ENCODE assay signal across 22 cellular contexts in the genomic region with DNA sequence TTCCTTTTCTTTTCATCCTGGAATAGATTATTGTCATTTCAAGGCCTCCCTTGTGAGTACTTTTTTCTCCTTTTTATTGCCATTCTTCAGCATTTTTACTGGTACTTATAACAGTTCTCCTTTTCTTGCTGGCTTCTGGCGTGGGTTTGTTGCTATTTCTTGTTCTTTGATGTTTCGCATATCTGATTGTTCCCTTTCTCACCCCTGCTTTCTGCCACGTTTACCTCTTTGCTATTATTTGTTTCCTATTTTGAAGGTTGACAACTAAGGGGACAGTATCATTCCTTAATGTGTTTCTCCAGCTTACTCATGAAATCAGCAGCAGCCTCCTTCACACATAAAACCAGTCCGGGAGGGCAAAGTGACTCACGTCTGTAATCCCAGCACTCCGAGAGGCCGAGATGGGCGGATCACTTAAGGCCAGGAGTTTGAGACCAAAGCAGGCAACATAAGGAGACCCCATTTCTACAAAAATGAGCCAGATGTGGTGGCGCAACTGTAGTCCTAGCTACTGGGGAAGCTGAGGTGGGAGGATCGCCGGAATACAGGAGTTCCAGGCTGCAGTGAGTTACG.
DNase-seq lines count a peak whose midpoint lies in the region; ATAC-seq and TF ChIP-seq lines count a peak whose summit lies in the region.
"Had no signal": no experiment of that assay in that cellular context is flagged by ENCODE, and none has a peak within 500 bp of the region (broad histone marks: within the 10 kb centered on the region; RNA-seq: fewer than 3 reads in every experiment).

No MANE protein-coding gene starts in this region.

- DNase-seq in GM23338 (ENCODE audit: low spot score) (no peak), PC-3 (peak; percentile 7), epithelial cell of esophagus (ENCODE audit: low read depth) (peak; percentile 48), osteocyte (ENCODE audit: extremely low spot score, unreplicated experiment) (no peak), dermis blood vessel endothelial cell (no peak), NCI-H1092 (lab: John Stamatoyannopoulos, UW) (no peak), AG08396 (ENCODE audit: low spot score) (no peak)
- DNase-seq: activated CD8-positive, alpha-beta T cell treated with anti-CD3 and anti-CD28 coated beads, Interleukin-2, amount 10 ng/mL, durations not matched to agents 7 days and 5 days; activated naive CD4-positive, alpha-beta T cell treated with Interleukin-2 at 50 U/mL for 16 hours; activated T-cell treated with anti-CD3 and anti-CD28 coated beads, Interleukin-2, amount 50 U/mL, for 4 hours; CD4-positive, CD25-positive, alpha-beta regulatory T cell; cortex of kidney; GOT3; naive B cell; NCI-H1694 treated with DMSO at 0.1 percent for 48 hours; NCI-H748 treated with DMSO at 0.1 percent for 48 hours; ovary; stimulated activated naive CD4-positive, alpha-beta T cell; T-helper 17 cell; thyroid gland had no signal

- H3K4me1 ChIP-seq in GM23338 (ENCODE audit: insufficient read depth) (no peaks in the 10 kb centered on the region), PC-3 (ENCODE audit: insufficient read depth, low read length) (no peaks in the 10 kb centered on the region), gastroesophageal sphincter (no peaks in the 10 kb centered on the region)
- H3K4me1 ChIP-seq: thyroid gland had no signal

- H2AFZ ChIP-seq in GM23338 (no peak overlapping the region), PC-3 (ENCODE audit: low read length) (no peak overlapping the region)

- CTCF ChIA-PET in PC-3 (lab: Charles Lee) = no interaction called here

- no peaks in the 10 kb centered on the region for H3K9me2 ChIP-seq in GM23338 (ENCODE audit: insufficient read depth)
- no peaks in the 10 kb centered on the region for H3K9me2 ChIP-seq in PC-3 (replicated peaks; ENCODE audit: low read length)

- H3K9me3 ChIP-seq in PC-3 (ENCODE audit: low read length) (no peaks in the 10 kb centered on the region), gastroesophageal sphincter (no peaks in the 10 kb centered on the region)
- H3K9me3 ChIP-seq: ovary, thyroid gland had no signal

- ATAC-seq in GM23338 (no peak), PC-3 (no peak), gastroesophageal sphincter (no peak)
- ATAC-seq: activated CD8-positive, alpha-beta T cell treated with anti-CD3 and anti-CD28 coated beads, Interleukin-2, amount 10 ng/mL, durations not matched to agents 7 days and 5 days; activated T-cell treated with anti-CD3 and anti-CD28 coated beads, Interleukin-2, amount 50 U/mL, for 4 hours; sciatic nerve; T-helper 17 cell had no signal

- H3K4me3 Mint-ChIP-seq in GM23338 = no peak overlapping the region
- no peak overlapping the region for H3K4me3 Mint-ChIP-seq in osteocyte (ENCODE audit: unreplicated experiment)
- H3K4me3 Mint-ChIP-seq: activated CD8-positive, alpha-beta T cell treated with anti-CD3 and anti-CD28 coated beads, Interleukin-2, amount 10 ng/mL, durations not matched to agents 7 days and 5 days; activated T-cell treated with anti-CD3 and anti-CD28 coated beads, Interleukin-2, amount 50 U/mL, for 4 hours; CD4-positive, CD25-positive, alpha-beta regulatory T cell; naive B cell; T-helper 17 cell had no signal

- H3K4me1 Mint-ChIP-seq in GM23338 (peaks cover 3% of the 10 kb centered on the region; the same call in 2 of the 3 replicates), osteocyte (ENCODE audit: unreplicated experiment) (peaks cover 28% of the 10 kb centered on the region)
- H3K4me1 Mint-ChIP-seq: CD4-positive, CD25-positive, alpha-beta regulatory T cell; naive B cell; T-helper 17 cell had no signal

- no peak for TF ChIP-seq POLR2A in gastroesophageal sphincter (IDR thresholded peaks at IDR 0.05)

- POLR2A ChIA-PET in PC-3 (lab: Charles Lee; ENCODE audit: unreplicated experiment) = no interaction called here

- H3K79me2 ChIP-seq in GM23338 (replicated peaks; ENCODE audit: insufficient read depth) = no peaks in the 10 kb centered on the region
- no peaks in the 10 kb centered on the region for H3K79me2 ChIP-seq in PC-3 (ENCODE audit: low read length)

- no peak for TF ChIP-seq CTCF in GM23338 (conservative IDR thresholded peaks at IDR 0.05; ENCODE audit: low read depth in 2 of 2)
- TF ChIP-seq CTCF in PC-3 (conservative IDR thresholded peaks at IDR 0.05; ENCODE audit: low read depth, low read length) = no peak
- no peak for TF ChIP-seq CTCF in epithelial cell of esophagus (IDR thresholded peaks at IDR 0.05; ENCODE audit: insufficient read depth, low read depth, low read length, missing control alignments)
- no peak for TF ChIP-seq CTCF in osteocyte (IDR thresholded peaks at IDR 0.05)
- TF ChIP-seq CTCF in gastroesophageal sphincter (IDR thresholded peaks at IDR 0.05) = no peak

- intact Hi-C loops in PC-3 (cut with micrococcal nuclease) = no loop called here

- H3K4me2 ChIP-seq in GM23338 = no peak overlapping the region
- no peak overlapping the region for H3K4me2 ChIP-seq in PC-3 (ENCODE audit: low read length)

- no TSS peak for BruUV-seq in PC-3 (replicated peaks; lab: Mats Ljungman, UMichigan)

- H4K20me1 ChIP-seq in GM23338 (replicated peaks; ENCODE audit: insufficient read depth) (no peaks in the 10 kb centered on the region), PC-3 (ENCODE audit: low read length) (no peaks in the 10 kb centered on the region)

- H3K27me3 ChIP-seq in GM23338 (ENCODE audit: insufficient read depth) (no peaks in the 10 kb centered on the region), PC-3 (ENCODE audit: low read length) (no peaks in the 10 kb centered on the region), gastroesophageal sphincter (no peaks in the 10 kb centered on the region)
- H3K27me3 ChIP-seq: ovary, thyroid gland had no signal

- H3K27ac Mint-ChIP-seq in GM23338 (peak overlapping the region; percentile 68; the same call in 1 of the 2 replicates), osteocyte (ENCODE audit: unreplicated experiment) (peak overlapping the region; percentile 33)
- H3K27ac Mint-ChIP-seq: activated CD8-positive, alpha-beta T cell treated with anti-CD3 and anti-CD28 coated beads, Interleukin-2, amount 10 ng/mL, durations not matched to agents 7 days and 5 days; CD4-positive, CD25-positive, alpha-beta regulatory T cell; naive B cell; T-helper 17 cell had no signal

- no peaks in the 10 kb centered on the region for H3K36me3 Mint-ChIP-seq in GM23338 (ENCODE audit: low read depth)
- no peaks in the 10 kb centered on the region for H3K36me3 Mint-ChIP-seq in osteocyte (ENCODE audit: unreplicated experiment)
- H3K36me3 Mint-ChIP-seq: CD4-positive, CD25-positive, alpha-beta regulatory T cell; naive B cell had no signal

- H3K36me3 ChIP-seq in GM23338 (ENCODE audit: insufficient read depth) (no peaks in the 10 kb centered on the region), PC-3 (ENCODE audit: low read depth, low read length) (no peaks in the 10 kb centered on the region), gastroesophageal sphincter (no peaks in the 10 kb centered on the region)
- H3K36me3 ChIP-seq: ovary, thyroid gland had no signal

- H3K4me3 ChIP-seq in GM23338 = no peak overlapping the region
- H3K4me3 ChIP-seq in PC-3 (ENCODE audit: low read length) = no peak overlapping the region
- no peak overlapping the region for H3K4me3 ChIP-seq in epithelial cell of esophagus (ENCODE audit: low read length)
- no peak overlapping the region for H3K4me3 ChIP-seq in gastroesophageal sphincter
- H3K4me3 ChIP-seq: ovary, thyroid gland had no signal

- H3K27ac ChIP-seq in GM23338 (ENCODE audit: low read depth) (no peak overlapping the region), PC-3 (ENCODE audit: low read length) (no peak overlapping the region), gastroesophageal sphincter (no peak overlapping the region)
- H3K27ac ChIP-seq: ovary, thyroid gland had no signal

- no peak for TF ChIP-seq EP300 in gastroesophageal sphincter (IDR thresholded peaks at IDR 0.05)

- H3F3A ChIP-seq in GM23338 (replicated peaks; ENCODE audit: low read depth) (no peaks in the 10 kb centered on the region), PC-3 (ENCODE audit: low read length, unreplicated experiment) (no peaks in the 10 kb centered on the region)

- H3K27me3 Mint-ChIP-seq in GM23338 (ENCODE audit: insufficient read depth, low read depth, poor library complexity) (no peaks in the 10 kb centered on the region), osteocyte (ENCODE audit: unreplicated experiment) (no peaks in the 10 kb centered on the region)
- H3K27me3 Mint-ChIP-seq: CD4-positive, CD25-positive, alpha-beta regulatory T cell; naive B cell; T-helper 17 cell had no signal

- H3K9ac ChIP-seq in PC-3 (ENCODE audit: low read length) = no peak overlapping the region

- H3K9me3 Mint-ChIP-seq in GM23338 (no peaks in the 10 kb centered on the region), osteocyte (ENCODE audit: unreplicated experiment) (no peaks in the 10 kb centered on the region)
- H3K9me3 Mint-ChIP-seq: activated T-cell treated with anti-CD3 and anti-CD28 coated beads, Interleukin-2, amount 50 U/mL, for 4 hours had no signal

- 67 to 77% methylated on average over 10 of the region's 12 CpGs for WGBS in gastroesophageal sphincter (ENCODE audit: low coverage in 1 of 2), 2 donors

TF ChIP-seq in GM23338, 12 proteins besides CTCF, POLR2A, EP300 and RAD21 (continues in another document):
- TF ChIP-seq POLR2AphosphoS5 (IDR thresholded peaks at IDR 0.05; ENCODE audit: low read depth) = no peak
- no peak for TF ChIP-seq CREB1 (CRISPR knock-in tag; IDR thresholded peaks at IDR 0.05; ENCODE audit: low read depth)
- TF ChIP-seq REST (IDR thresholded peaks at IDR 0.05; ENCODE audit: unreplicated experiment) = no peak

Comparison
In these comparisons a context has a peak if more than half of its experiments do, and no peak if none do; other contexts are left out.
1. DNase-seq: peak in PC-3 (single experiment) and epithelial cell of esophagus (single experiment); none in GM23338 (single experiment), osteocyte (single experiment), dermis blood vessel endothelial cell (single experiment), NCI-H1092 (single experiment) and AG08396 (single experiment).